In genomic region chr11:72726266-72727220, GRCh38 we compare ENCODE assay signal across 1 cellular context.
TF ChIP-seq lines count a peak whose summit lies in the region.

No MANE protein-coding gene starts in this region.

TF ChIP-seq in HepG2, 621 proteins besides CTCF, POLR2A, EP300 and RAD21:
- TF ChIP-seq ZNF180 (CRISPR knock-in tag; IDR thresholded peaks at IDR 0.05; ENCODE audit: borderline replicate concordance, low read depth) (no peak), AGO2 (optimal IDR thresholded peaks at IDR 0.05; ENCODE audit: low read depth, low read length) (peak; percentile 31)
TF ChIP-seq in HepG2: peak in this region for 1.
